11 cellular contexts compared by ENCODE assay signal in the genomic region with DNA sequence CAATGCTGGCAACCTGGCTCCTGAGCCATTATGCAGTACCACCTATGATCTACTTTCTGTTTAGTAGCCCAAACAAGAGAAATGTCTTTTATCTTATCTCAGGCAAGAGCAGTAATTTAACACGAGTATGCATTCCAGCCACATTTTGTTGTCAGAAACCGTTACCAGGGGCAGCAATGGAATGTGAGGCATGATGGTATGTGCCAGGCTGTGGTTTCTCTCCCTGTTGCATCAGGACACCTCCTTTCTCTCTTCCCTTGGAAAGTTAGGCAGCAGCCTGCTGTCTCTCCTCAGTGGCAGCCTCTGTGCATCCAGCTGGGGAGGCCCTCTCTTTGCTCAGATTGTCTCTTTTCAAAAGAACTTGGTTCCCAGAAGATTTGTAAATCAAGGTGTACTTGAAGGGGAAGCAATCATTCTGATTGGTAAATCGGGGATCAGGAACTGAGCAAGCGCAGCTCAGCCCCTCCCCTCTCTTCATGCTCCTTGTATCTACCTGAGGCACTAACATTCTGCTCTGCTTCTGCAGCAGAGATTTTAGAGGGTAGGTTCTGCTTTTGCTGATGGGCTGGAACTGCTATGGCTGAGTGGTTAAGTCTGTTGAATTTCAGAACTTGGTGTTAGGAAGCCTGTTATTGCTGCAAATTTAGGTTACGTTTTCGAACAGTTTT.
DNase-seq lines count a peak whose midpoint lies in the region; TF ChIP-seq lines count a peak whose summit lies in the region.
"Had no signal": no experiment of that assay in that cellular context is flagged by ENCODE, and none has a peak within 500 bp of the region (broad histone marks: within the 10 kb centered on the region; RNA-seq: fewer than 3 reads in every experiment).

No MANE protein-coding gene starts in this region.

- H3K36me3 ChIP-seq in brain microvascular endothelial cell (replicated peaks) (no peaks in the 10 kb centered on the region), thyroid gland (no peaks in the 10 kb centered on the region)
- H3K36me3 ChIP-seq: HAP-1 had no signal

- TF ChIP-seq POLR2A in thyroid gland (IDR thresholded peaks at IDR 0.05) = no peak

- TF ChIP-seq CTCF in brain microvascular endothelial cell (IDR thresholded peaks at IDR 0.05; ENCODE audit: low read depth, low read length, missing control alignments) (no peak), thyroid gland (IDR thresholded peaks at IDR 0.05) (no peak)

- in situ Hi-C loops in brain microvascular endothelial cell (cut with HindIII; ENCODE audit: low pct_ligation_motif_present, low sequenced_read_pairs) = no loop called here

- intact Hi-C loops in thyroid gland (cut with DNase I) = no loop called here

- no peaks in the 10 kb centered on the region for H3K27me3 ChIP-seq in brain microvascular endothelial cell (replicated peaks)
- H3K27me3 ChIP-seq in thyroid gland = no peaks in the 10 kb centered on the region

- no peaks in the 10 kb centered on the region for H3K9me3 ChIP-seq in thyroid gland
- H3K9me3 ChIP-seq: HAP-1 had no signal

- H3K4me1 ChIP-seq in thyroid gland = peaks cover 12 to 42% of the 10 kb centered on the region in 2 donors
- H3K4me1 ChIP-seq: HAP-1 had no signal

- H3K4me3 ChIP-seq in brain microvascular endothelial cell (ENCODE audit: low read depth, low read length) (no peak overlapping the region), thyroid gland (replicated peaks in 1 of 3) (no peak overlapping the region)
- H3K4me3 ChIP-seq: HAP-1 had no signal

- DNase-seq in HT1080 (ENCODE audit: low read depth) (peak; percentile 85), brain microvascular endothelial cell (peak; percentile 88), iPS DF 19.7 (ENCODE audit: low read depth, low spot score) (peak; percentile 52), thyroid gland (peak in 1 of 2 donors; percentile 54), NCI-H2171 treated with DMSO at 0.1 percent for 48 hours (lab: John Stamatoyannopoulos, UW) (no peak), NCI-H748 (lab: John Stamatoyannopoulos, UW; ENCODE audit: unreplicated experiment) (no peak), activated gamma-delta T cell (lab: John Stamatoyannopoulos, UW) (no peak)
- DNase-seq in NK-92 treated with Interleukin-12 subunit alpha and Interleukin-12 subunit beta, amount 100 ng/mL, for 24 hours (lab: John Stamatoyannopoulos, UW) = no peak
- DNase-seq: activated CD4-positive, alpha-beta T cell treated with anti-CD3 and anti-CD28 coated beads for 48 hours; NCI-H526 treated with DMSO at 0.1 percent for 48 hours had no signal

- 65 to 69% methylated on average over 6 of the region's 6 CpGs for WGBS in thyroid gland, 2 donors

- H3K27ac ChIP-seq in brain microvascular endothelial cell (peak overlapping the region; percentile 44), thyroid gland (peak overlapping the region in 2 of 3 donors; percentile 19 to 53)

Comparison
In these comparisons a context has a peak if more than half of its experiments do, and no peak if none do; other contexts are left out.
1. DNase-seq: peak in HT1080 (single experiment), brain microvascular endothelial cell (single experiment) and iPS DF 19.7 (single experiment); none in NCI-H2171 treated with DMSO at 0.1 percent for 48 hours (single experiment), NCI-H748 (single experiment), activated gamma-delta T cell (single experiment) and NK-92 treated with Interleukin-12 subunit alpha and Interleukin-12 subunit beta, amount 100 ng/mL, for 24 hours (single experiment).